28 cellular contexts compared by ENCODE assay signal in the genomic region with DNA sequence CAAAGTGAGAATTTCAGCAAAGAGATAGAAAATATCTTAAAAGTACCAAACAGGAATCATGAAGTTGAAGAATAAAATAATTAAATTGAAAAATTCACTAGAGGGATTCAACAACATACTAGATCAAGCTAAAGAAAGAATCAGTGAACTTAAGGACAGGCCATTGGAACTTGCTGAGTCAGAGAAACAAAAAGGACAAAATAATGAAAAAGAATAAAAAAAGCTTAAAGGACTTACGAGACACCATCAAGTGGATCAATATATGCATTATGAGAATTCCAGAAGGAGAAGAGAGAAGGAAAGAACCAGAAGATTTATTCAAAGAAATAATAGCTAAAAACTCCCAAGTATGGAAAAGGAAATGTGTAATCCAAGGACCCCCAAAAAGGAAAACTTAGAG.
"Had no signal": no experiment of that assay in that cellular context is flagged by ENCODE, and none has a peak within 500 bp of the region (broad histone marks: within the 10 kb centered on the region; RNA-seq: fewer than 3 reads in every experiment).

No MANE protein-coding gene starts in this region.

- ATAC-seq: left colon; left lung; lower lobe of right lung; naive thymus-derived CD8-positive, alpha-beta T cell; pancreas; right cardiac atrium; stimulated activated effector memory CD8-positive, alpha-beta T cell treated with anti-CD3 and anti-CD28 coated beads, Interleukin-12 subunit alpha, Interleukin-12 subunit beta, amount 100 ng/mL, for 72 hours; upper lobe of right lung had no signal

- H3K27me3 ChIP-seq: left lung, pancreas, sigmoid colon, spleen, suprapubic skin, tibial artery, upper lobe of right lung had no signal

- H3K27ac ChIP-seq: left lung, lower lobe of right lung, pancreas, prostate gland, sigmoid colon, spleen, suprapubic skin, thoracic aorta, tibial artery, upper lobe of right lung had no signal

- H3K36me3 ChIP-seq: left lung, lower lobe of right lung, pancreas, prostate gland, sigmoid colon, spleen, suprapubic skin, thoracic aorta, tibial artery, upper lobe of right lung had no signal

- FAIRE-seq: islet of Langerhans, kidney, pancreas, small intestine, urothelium cell line had no signal

- H3K9me3 ChIP-seq: pancreas, prostate gland had no signal

- H3K4me1 ChIP-seq: left lung, lower lobe of right lung, pancreas, prostate gland, sigmoid colon, spleen, suprapubic skin, tibial artery, upper lobe of right lung had no signal

- DNase-seq: hypothalamus; immature natural killer cell; kidney; left colon; left lung; lower lobe of right lung; mammary epithelial cell; mesenchymal stem cell; naive thymus-derived CD8-positive, alpha-beta T cell; nucleus accumbens; pancreas; posterior cingulate gyrus; retina; right cardiac atrium; sigmoid colon; small intestine; spleen; stimulated activated CD4-positive, alpha-beta T cell treated with anti-CD3 and anti-CD28 coated beads, Interleukin-4, amount 100 ng/mL, for 24 hours; stimulated activated naive CD4-positive, alpha-beta T cell; tibial artery; trophoblast cell; upper lobe of right lung had no signal

- H3K4me3 ChIP-seq: left lung, lower lobe of right lung, pancreas, prostate gland, sigmoid colon, spleen, suprapubic skin, thoracic aorta, tibial artery, upper lobe of right lung had no signal
